In the genomic region with DNA sequence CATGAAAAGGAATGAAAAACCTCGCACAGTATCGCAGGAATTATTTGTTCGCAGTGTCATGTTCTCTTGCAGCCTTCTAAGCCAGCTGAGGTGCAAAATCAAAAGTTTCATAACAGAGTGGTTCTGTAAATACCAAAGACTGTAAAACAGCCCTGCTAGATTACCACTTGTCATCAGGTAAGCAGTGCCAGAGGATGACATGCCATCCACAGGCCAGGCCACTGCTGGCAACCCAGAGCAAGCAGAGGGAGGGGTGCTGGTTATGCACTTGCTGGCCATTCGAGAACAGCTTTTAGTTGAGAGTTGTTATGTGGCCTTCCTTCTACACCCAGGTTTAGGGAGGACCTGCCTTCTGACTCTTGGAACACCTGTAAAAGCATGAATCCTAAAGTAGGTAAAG, we compare ENCODE assay signal across 14 cellular contexts.
DNase-seq lines count a peak whose midpoint lies in the region; ATAC-seq, FAIRE-seq and TF ChIP-seq lines count a peak whose summit lies in the region.
"Had no signal": no experiment of that assay in that cellular context is flagged by ENCODE, and none has a peak within 500 bp of the region (broad histone marks: within the 10 kb centered on the region; RNA-seq: fewer than 3 reads in every experiment).

No MANE protein-coding gene starts in this region.

- FAIRE-seq in urothelium cell line (lab: Jason Lieb, UNC): no peak

- CTCF ChIA-PET in CD4-positive, alpha-beta T cell (lab: Charles Lee): no interaction called here

- no peaks in the 10 kb centered on the region for H3K27me3 ChIP-seq in CD4-positive, alpha-beta T cell (ENCODE audit: control insufficient read depth, insufficient read depth, low read length)
- no peaks in the 10 kb centered on the region for H3K27me3 ChIP-seq in Peyer's patch
- no peaks in the 10 kb centered on the region for H3K27me3 ChIP-seq in mucosa of stomach (ENCODE audit: control insufficient read depth, insufficient read depth, low read length)
- H3K27me3 ChIP-seq: BE2C had no signal

- DNase-seq in CD4-positive, alpha-beta T cell: no peak
- peak in 1 of 3 donors; percentile 63 for DNase-seq in Peyer's patch
- DNase-seq in Right ventricle myocardium superior: peak; percentile 68
- no peak for DNase-seq in urothelium cell line (ENCODE audit: low spot score)
- no peak for DNase-seq in ecto neural progenitor cell (ENCODE audit: low spot score)
- no peak for DNase-seq in erythroblast (lab: John Stamatoyannopoulos, UW)
- DNase-seq in activated naive CD4-positive, alpha-beta T cell treated with anti-CD3 and anti-CD28 coated beads, Interleukin-2, amount 50 U/mL, for 16 hours: no peak
- DNase-seq: activated CD4-positive, alpha-beta T cell treated with anti-CD3 and anti-CD28 coated beads, Interleukin-2, amount 10 ng/mL, durations not matched to agents 24 days and 14 days; activated naive CD8-positive, alpha-beta T cell treated with anti-CD3 and anti-CD28 coated beads for 36 hours; BE2C; NCI-H1436 treated with DMSO at 0.1 percent for 48 hours; NCI-H446 treated with DMSO at 0.1 percent for 48 hours had no signal

- POLR2A ChIA-PET in CD4-positive, alpha-beta T cell (lab: Charles Lee): no interaction called here

- H3K9ac ChIP-seq in mucosa of stomach (ENCODE audit: low read length): peak overlapping the region; percentile 77

- TF ChIP-seq POLR2A in Peyer's patch (IDR thresholded peaks at IDR 0.05) (peak in 1 of 2 donors; percentile 46), erythroblast (IDR thresholded peaks at IDR 0.05; ENCODE audit: low read length) (no peak)

- intact Hi-C loops in CD4-positive, alpha-beta T cell (cut with DNase I, micrococcal nuclease): loop anchor here in 1 of 2 experiments (5.0 kb wide), 1 partner anchor 33 kb away; no protein-coding TSS in a partner anchor
- intact Hi-C loops in Right ventricle myocardium superior (cut with DNase I): no loop called here

- peaks cover 18% of the 10 kb centered on the region for H3K36me3 Mint-ChIP-seq in CD4-positive, alpha-beta T cell (ENCODE audit: low read depth)

- H3K4me1 ChIP-seq in Peyer's patch (peaks cover 0 to 70% (median 26%) of the 10 kb centered on the region in 4 donors), mucosa of stomach (ENCODE audit: control insufficient read depth, insufficient read depth, low read length) (peaks cover 93% of the 10 kb centered on the region)
- H3K4me1 ChIP-seq: BE2C had no signal

- H3K4me3 Mint-ChIP-seq in CD4-positive, alpha-beta T cell: no peak overlapping the region
- H3K4me3 Mint-ChIP-seq: activated CD4-positive, alpha-beta T cell treated with anti-CD3 and anti-CD28 coated beads, Interleukin-2, amount 10 ng/mL, durations not matched to agents 24 days and 14 days; activated naive CD8-positive, alpha-beta T cell treated with anti-CD3 and anti-CD28 coated beads for 36 hours had no signal

- no peak overlapping the region for H3K27ac ChIP-seq in CD4-positive, alpha-beta T cell (ENCODE audit: low read depth, low read length)
- H3K27ac ChIP-seq in Peyer's patch: peak overlapping the region in 3 of 4 donors; percentile 73 to 94 (median 91)
- H3K27ac ChIP-seq: SK-N-MC had no signal

- H3K9me3 ChIP-seq in CD4-positive, alpha-beta T cell (ENCODE audit: control insufficient read depth, low read length): no peaks in the 10 kb centered on the region
- H3K9me3 ChIP-seq in Peyer's patch: no peaks in the 10 kb centered on the region
- no peaks in the 10 kb centered on the region for H3K9me3 ChIP-seq in mucosa of stomach (ENCODE audit: control insufficient read depth, low read length)
- H3K9me3 ChIP-seq: BE2C had no signal

- ATAC-seq in CD4-positive, alpha-beta T cell (ENCODE audit: poor library complexity): no peak
- peak; percentile 83 for ATAC-seq in Right ventricle myocardium superior (ENCODE audit: poor library complexity)

- no peaks in the 10 kb centered on the region for H3K27me3 Mint-ChIP-seq in CD4-positive, alpha-beta T cell
- H3K27me3 Mint-ChIP-seq: activated CD4-positive, alpha-beta T cell treated with anti-CD3 and anti-CD28 coated beads, Interleukin-2, amount 10 ng/mL, durations not matched to agents 24 days and 14 days; activated naive CD8-positive, alpha-beta T cell treated with anti-CD3 and anti-CD28 coated beads for 36 hours had no signal

- no peaks in the 10 kb centered on the region for H3K36me3 ChIP-seq in Peyer's patch
- no peaks in the 10 kb centered on the region for H3K36me3 ChIP-seq in mucosa of stomach (ENCODE audit: control insufficient read depth, insufficient read depth, low read length)
- H3K36me3 ChIP-seq: BE2C had no signal

- TF ChIP-seq CTCF in CD4-positive, alpha-beta T cell (IDR thresholded peaks at IDR 0.05): no peak
- TF ChIP-seq CTCF in Peyer's patch (IDR thresholded peaks at IDR 0.05): no peak

- H3K4me1 Mint-ChIP-seq in CD4-positive, alpha-beta T cell (ENCODE audit: low read depth): peaks cover 98% of the 10 kb centered on the region

- H3K4me3 ChIP-seq in Peyer's patch (peak overlapping the region in 2 of 4 donors; percentile 20 to 34), mucosa of stomach (ENCODE audit: low read length) (no peak overlapping the region)
- H3K4me3 ChIP-seq: SK-N-MC had no signal

- H3K9me3 Mint-ChIP-seq in CD4-positive, alpha-beta T cell: no peaks in the 10 kb centered on the region
- H3K9me3 Mint-ChIP-seq: activated CD4-positive, alpha-beta T cell treated with anti-CD3 and anti-CD28 coated beads, Interleukin-2, amount 10 ng/mL, durations not matched to agents 24 days and 14 days; activated naive CD8-positive, alpha-beta T cell treated with anti-CD3 and anti-CD28 coated beads for 36 hours had no signal

- H3K27ac Mint-ChIP-seq in CD4-positive, alpha-beta T cell: peak overlapping the region; percentile 73
- H3K27ac Mint-ChIP-seq: activated CD4-positive, alpha-beta T cell treated with anti-CD3 and anti-CD28 coated beads, Interleukin-2, amount 10 ng/mL, durations not matched to agents 24 days and 14 days; activated naive CD8-positive, alpha-beta T cell treated with anti-CD3 and anti-CD28 coated beads for 36 hours had no signal
